In genomic region chr17:73552300-73553088, GRCh38 we compare ENCODE assay signal across 22 cellular contexts.
A peak's percentile ranks its signal among the peaks of the same experiment; 100 is the strongest.
DNase-seq lines count a peak whose midpoint lies in the region; ATAC-seq and TF ChIP-seq lines count a peak whose summit lies in the region.
"Had no signal": no experiment of that assay in that cellular context is flagged by ENCODE, and none has a peak within 500 bp of the region (broad histone marks: within the 10 kb centered on the region; RNA-seq: fewer than 3 reads in every experiment).

No MANE protein-coding gene starts in this region.

- peaks cover 0 to 9% (median 5%) of the 10 kb centered on the region in 4 donors for H3K4me1 Mint-ChIP-seq in CD4-positive, alpha-beta memory T cell
- peaks cover 40% of the 10 kb centered on the region for H3K4me1 Mint-ChIP-seq in activated B cell treated with CpG ODN at 0.5 μM for 24 hours

- DNase-seq in NCI-H345 (lab: John Stamatoyannopoulos, UW) (peak; percentile 19), NCI-H345 treated with DMSO at 0.1 percent for 48 hours (lab: John Stamatoyannopoulos, UW; ENCODE audit: unreplicated experiment) (no peak), activated B cell treated with CpG ODN at 0.5 μM for 24 hours (no peak), osteoblast (ENCODE audit: insufficient read length, low spot score, missing footprints) (peak; percentile 39), cerebellum (ENCODE audit: low spot score) (no peak)
- no peak for DNase-seq in CD4-positive, alpha-beta memory T cell
- DNase-seq: COR-L47; effector CD8-positive, alpha-beta T cell; kidney; mucosa of descending colon; NCI-H2227 treated with DMSO at 0.1 percent for 48 hours; ovary; stimulated activated CD4-positive, alpha-beta T cell treated with anti-CD3 and anti-CD28 coated beads, Interleukin-4, amount 100 ng/mL, for 24 hours; T1000 had no signal

- TF ChIP-seq CTCF in activated B cell treated with CpG ODN at 0.5 μM for 24 hours (IDR thresholded peaks at IDR 0.05): no peak
- TF ChIP-seq CTCF in osteoblast (IDR thresholded peaks at IDR 0.05; ENCODE audit: extremely low read depth, low read depth, low read length): no peak

- CTCF ChIA-PET in CD4-positive, alpha-beta memory T cell (lab: Charles Lee; ENCODE audit: partially characterized antibody): no interaction called here
- CTCF ChIA-PET in activated B cell treated with CpG ODN at 0.5 μM for 24 hours (lab: Charles Lee): no interaction called here

- no peaks in the 10 kb centered on the region for H4K20me1 ChIP-seq in osteoblast (ENCODE audit: insufficient read depth, low read length)

- no peak overlapping the region for H3K4me3 ChIP-seq in CD4-positive, alpha-beta memory T cell (ENCODE audit: low read length in 2 of 2)
- no peak overlapping the region for H3K4me3 ChIP-seq in osteoblast (ENCODE audit: insufficient read depth, low read length)
- H3K4me3 ChIP-seq: A549, K562, mucosa of descending colon, ovary had no signal

- peak overlapping the region in 5 of 8 donors; percentile 71 to 81 (median 78) for H3K4me3 Mint-ChIP-seq in CD4-positive, alpha-beta memory T cell
- peak overlapping the region; percentile 85 for H3K4me3 Mint-ChIP-seq in activated B cell treated with CpG ODN at 0.5 μM for 24 hours

- H3K9me3 Mint-ChIP-seq in CD4-positive, alpha-beta memory T cell: peaks cover 0 to 3% (median 0%) of the 10 kb centered on the region in 8 donors
- peaks cover 3% of the 10 kb centered on the region for H3K9me3 Mint-ChIP-seq in activated B cell treated with CpG ODN at 0.5 μM for 24 hours
- H3K9me3 Mint-ChIP-seq: activated CD4-positive, alpha-beta T cell treated with anti-CD3 and anti-CD28 coated beads, Interleukin-2, amount 10 ng/mL, durations not matched to agents 24 days and 14 days; activated T-cell treated with anti-CD3 and anti-CD28 coated beads, Interleukin-2, amount 50 U/mL, for 72 hours had no signal

- H3K9me3 ChIP-seq in CD4-positive, alpha-beta memory T cell (ENCODE audit: control insufficient read depth in 1 of 2, low read length in 2 of 2): no peaks in the 10 kb centered on the region
- H3K9me3 ChIP-seq in osteoblast (ENCODE audit: low read depth, low read length): no peaks in the 10 kb centered on the region
- H3K9me3 ChIP-seq: mucosa of descending colon, ovary, tibial nerve had no signal

- no peaks in the 10 kb centered on the region for H3K79me2 ChIP-seq in osteoblast (ENCODE audit: insufficient read depth, low read length)

- peaks cover 3% of the 10 kb centered on the region for H3K4me1 ChIP-seq in CD4-positive, alpha-beta memory T cell (ENCODE audit: insufficient read depth, low read length)
- no peaks in the 10 kb centered on the region for H3K4me1 ChIP-seq in osteoblast (ENCODE audit: insufficient read depth, low read length)
- H3K4me1 ChIP-seq: A549 had no signal

- no peaks in the 10 kb centered on the region for H3K36me3 ChIP-seq in CD4-positive, alpha-beta memory T cell (ENCODE audit: insufficient read depth, low read length)
- H3K36me3 ChIP-seq in osteoblast (ENCODE audit: insufficient read depth, low read length): no peaks in the 10 kb centered on the region
- H3K36me3 ChIP-seq: ovary, tibial nerve had no signal

- H3K27ac Mint-ChIP-seq in CD4-positive, alpha-beta memory T cell: peak overlapping the region in 1 of 7 donors; percentile 81
- no peak overlapping the region for H3K27ac Mint-ChIP-seq in activated B cell treated with CpG ODN at 0.5 μM for 24 hours
- H3K27ac Mint-ChIP-seq: activated CD4-positive, alpha-beta T cell treated with anti-CD3 and anti-CD28 coated beads, Interleukin-2, amount 10 ng/mL, durations not matched to agents 24 days and 14 days; activated T-cell treated with anti-CD3 and anti-CD28 coated beads, Interleukin-2, amount 50 U/mL, for 72 hours had no signal

- ATAC-seq in activated B cell treated with CpG ODN at 0.5 μM for 24 hours (ENCODE audit: low read depth): no peak
- ATAC-seq in GM18505 (IDR thresholded peaks at IDR 0.05; ENCODE audit: unreplicated experiment): no peak
- no peak for ATAC-seq in HG02642 (IDR thresholded peaks at IDR 0.05; ENCODE audit: poor library complexity, unreplicated experiment)
- ATAC-seq: A549, K562, mucosa of descending colon had no signal

- no peak overlapping the region for H2AFZ ChIP-seq in osteoblast (ENCODE audit: low read length)

- H3K27me3 ChIP-seq in CD4-positive, alpha-beta memory T cell (ENCODE audit: insufficient read depth, low read length): no peaks in the 10 kb centered on the region
- H3K27me3 ChIP-seq in osteoblast (ENCODE audit: insufficient read depth, low read length): no peaks in the 10 kb centered on the region
- H3K27me3 ChIP-seq: ovary, tibial nerve had no signal

- H3K4me2 ChIP-seq in osteoblast (ENCODE audit: insufficient read depth, low read length): no peak overlapping the region
- H3K4me2 ChIP-seq: A549 had no signal

- H3K27me3 Mint-ChIP-seq in CD4-positive, alpha-beta memory T cell: peaks cover 1 to 13% of the 10 kb centered on the region in 2 donors
- no peaks in the 10 kb centered on the region for H3K27me3 Mint-ChIP-seq in activated B cell treated with CpG ODN at 0.5 μM for 24 hours
- H3K27me3 Mint-ChIP-seq: activated CD4-positive, alpha-beta T cell treated with anti-CD3 and anti-CD28 coated beads, Interleukin-2, amount 10 ng/mL, durations not matched to agents 24 days and 14 days had no signal

- H3K36me3 Mint-ChIP-seq in CD4-positive, alpha-beta memory T cell: no peaks in the 10 kb centered on the region
- H3K36me3 Mint-ChIP-seq in activated B cell treated with CpG ODN at 0.5 μM for 24 hours (ENCODE audit: low read depth): peaks cover 2% of the 10 kb centered on the region

- POLR2A ChIA-PET in CD4-positive, alpha-beta memory T cell (lab: Charles Lee; ENCODE audit: partially characterized antibody): no interaction called here
- POLR2A ChIA-PET in activated B cell treated with CpG ODN at 0.5 μM for 24 hours (lab: Charles Lee): interaction anchor here (0.7 to 1.4 kb wide), 3 partner anchors 15 to 426 kb away, joined by 3 to 7 read pairs (median 4); no protein-coding TSS in a partner anchor

- TF ChIP-seq POLR2A in GM18505 (IDR thresholded peaks at IDR 0.05; ENCODE audit: borderline replicate concordance, extremely low read depth, insufficient read depth, insufficient read length): no peak

- H3K27ac ChIP-seq in CD4-positive, alpha-beta memory T cell (ENCODE audit: low read depth, low read length): no peak overlapping the region
- H3K27ac ChIP-seq in osteoblast (ENCODE audit: low read depth, low read length): no peak overlapping the region
- H3K27ac ChIP-seq: A549, HL-60, ovary, tibial nerve had no signal

- intact Hi-C loops in CD4-positive, alpha-beta memory T cell (cut with micrococcal nuclease): no loop called here
- intact Hi-C loops in activated B cell treated with CpG ODN at 0.5 μM for 24 hours (cut with micrococcal nuclease): loop anchor here (5.0 kb wide), 1 partner anchor 90 kb away; the partner anchor contains the start of gene SDK2

Comparison
In these comparisons a context has a peak if more than half of its experiments do, and no peak if none do; other contexts are left out.
1. DNase-seq: peak in NCI-H345 (single experiment) and osteoblast (single experiment); none in NCI-H345 treated with DMSO at 0.1 percent for 48 hours (single experiment), CD4-positive, alpha-beta memory T cell (0 of 5), activated B cell treated with CpG ODN at 0.5 μM for 24 hours (single experiment) and cerebellum (single experiment).